13 cellular contexts compared by ENCODE assay signal in the genomic region with DNA sequence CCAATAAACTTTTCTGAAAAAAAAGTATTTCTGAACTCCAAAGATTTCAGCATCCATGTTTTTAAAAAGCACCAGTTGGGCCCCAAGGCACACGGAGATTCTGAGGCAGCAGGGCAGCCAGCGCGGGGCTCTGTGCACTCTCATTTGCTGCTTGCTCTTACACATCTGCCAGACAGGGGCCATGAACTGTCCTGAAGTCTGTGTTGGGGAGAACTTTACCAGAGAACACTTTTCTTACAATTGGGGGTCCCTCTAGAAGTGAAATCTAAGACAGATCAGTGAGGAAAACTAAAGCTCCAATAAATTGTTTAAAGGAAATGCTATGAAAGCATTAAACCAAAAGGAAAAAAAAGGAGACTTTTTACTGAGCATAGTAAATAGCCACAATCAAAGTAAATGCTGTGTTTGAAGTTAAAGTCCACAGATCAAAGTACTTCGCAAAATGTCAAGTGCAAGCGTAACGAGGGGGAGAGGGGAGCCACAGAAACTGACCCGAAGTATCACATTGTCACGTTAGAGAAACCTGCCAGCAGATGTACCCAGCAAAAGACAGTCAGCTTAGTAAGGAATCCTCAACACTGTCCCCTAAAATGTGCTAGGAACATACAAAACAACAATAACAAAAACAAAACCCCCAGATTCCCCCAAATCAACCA. TPM values are rescaled to one million over a fixed set of nuclear protein-coding genes. Genes with fewer than 3 reads are reported as not detected.
DNase-seq lines count a peak whose midpoint lies in the region; ATAC-seq, FAIRE-seq and TF ChIP-seq lines count a peak whose summit lies in the region.
"Had no signal": no experiment of that assay in that cellular context is flagged by ENCODE, and none has a peak within 500 bp of the region (broad histone marks: within the 10 kb centered on the region; RNA-seq: fewer than 3 reads in every experiment).

No MANE protein-coding gene starts in this region.

- no peaks in the 10 kb centered on the region for H3K9me3 ChIP-seq in iPS-18a (ENCODE audit: control insufficient read depth, low read depth, low read length)
- H3K9me3 ChIP-seq in psoas muscle, result peaks cover 7% of the 10 kb centered on the region
- H3K9me3 ChIP-seq in HAP-1, result no peaks in the 10 kb centered on the region; the same call in none of the 2 replicates

- TF ChIP-seq CTCF in psoas muscle (IDR thresholded peaks at IDR 0.05), result no peak

- intact Hi-C loops in psoas muscle (cut with DNase I), result no loop called here

- peak overlapping the region; percentile 29 for H3K4me3 ChIP-seq in iPS-18a (ENCODE audit: low read length)
- H3K4me3 ChIP-seq in psoas muscle, result peak overlapping the region; percentile 49
- no peak overlapping the region for H3K4me3 ChIP-seq in HAP-1

- H3K4me1 ChIP-seq in iPS-18a (ENCODE audit: control insufficient read depth, low read depth, low read length) (peaks cover 37% of the 10 kb centered on the region), psoas muscle (no peaks in the 10 kb centered on the region), HAP-1 (peaks cover 12% of the 10 kb centered on the region)

- H3K27me3 ChIP-seq in iPS-18a (ENCODE audit: control insufficient read depth, insufficient read depth, low read length) (no peaks in the 10 kb centered on the region), psoas muscle (ENCODE audit: insufficient read depth in 3 of 3, low read length in 2 of 3) (peaks cover 0 to 3% (median 0%) of the 10 kb centered on the region in 3 donors), HAP-1 (ENCODE audit: low read depth) (no peaks in the 10 kb centered on the region)

- H3K27ac ChIP-seq in iPS-18a (ENCODE audit: low read length) (no peak overlapping the region), psoas muscle (peak overlapping the region; percentile 10)

- in situ Hi-C loops in HAP-1 (cut with MboI; ENCODE audit: low sequenced_read_pairs), result no loop called here

- peak; percentile 12 for FAIRE-seq in GM18507 (lab: Jason Lieb, UNC)

- 55 to 66% (median 64%) methylated on average over 8 of the region's 8 CpGs for WGBS in psoas muscle, 3 donors

- no peak overlapping the region for H3K9ac ChIP-seq in iPS-18a (ENCODE audit: low read length)

- no peaks in the 10 kb centered on the region for H3K36me3 ChIP-seq in iPS-18a (ENCODE audit: control insufficient read depth, low read depth, low read length)
- H3K36me3 ChIP-seq in psoas muscle (ENCODE audit: insufficient read depth in 1 of 2, low read depth in 1 of 2), result no peaks in the 10 kb centered on the region
- no peaks in the 10 kb centered on the region for H3K36me3 ChIP-seq in HAP-1 (replicated peaks)

- no peak for DNase-seq in GM18507 (ENCODE audit: extremely low spot score, insufficient read length, low read depth)
- DNase-seq in astrocyte of the hippocampus (ENCODE audit: low read depth, low spot score), result peak; percentile 47
- no peak for DNase-seq in psoas muscle
- no peak for DNase-seq in HAP-1 (ENCODE audit: low spot score in 2 of 2)
- DNase-seq in activated CD8-positive, alpha-beta memory T cell treated with anti-CD3 and anti-CD28 coated beads, Interleukin-2, amount 50 U/mL, for 4 hours, result no peak
- DNase-seq: activated CD4-positive, alpha-beta T cell treated with anti-CD3 and anti-CD28 coated beads, Interleukin-2, amount 50 U/mL, for 48 hours; cerebellar nuclear complex; NCI-H1417 treated with DMSO at 0.1 percent for 48 hours; SIG-M5 had no signal

- no peak for ATAC-seq in psoas muscle
- ATAC-seq in GM18511 (IDR thresholded peaks at IDR 0.05; ENCODE audit: unreplicated experiment), result no peak
- ATAC-seq in GM21381 (IDR thresholded peaks at IDR 0.05; ENCODE audit: unreplicated experiment), result no peak

RNA-seq across cellular contexts. Expression of a gene that starts 37.8 kb away (rescaled TPM):
- total RNA-seq in psoas muscle, result 10 to 100 TPM in 3 of 4 donors, 1 to 10 TPM in 1; 5.9 to 30.4 (median 19.8) TPM
- polyA plus RNA-seq in psoas muscle, result 1 to 10 TPM; 2.5 to 7.2 (median 6.0) TPM
- polyA plus RNA-seq: CD14-positive monocyte had no signal
